In the genomic region with DNA sequence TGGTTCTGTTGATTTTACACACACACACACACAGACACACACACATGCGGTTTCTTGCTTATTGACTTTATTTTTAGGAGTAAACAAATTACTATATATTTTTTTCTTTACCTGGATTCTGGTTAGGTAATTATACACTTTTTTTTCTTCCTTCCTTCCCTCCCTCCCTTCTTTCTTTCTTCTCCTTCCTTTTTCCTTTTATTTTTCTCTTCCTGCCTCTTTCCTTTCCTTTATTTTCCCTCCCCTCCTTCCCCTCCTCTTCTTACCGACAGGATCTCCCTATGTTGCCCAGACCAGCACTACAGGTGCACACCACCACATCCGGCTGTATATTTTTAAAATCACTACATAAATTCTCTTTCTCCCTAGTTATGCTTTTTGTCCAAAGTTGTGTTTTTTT, we compare ENCODE assay signal across 33 cellular contexts. TPM values are rescaled to one million over a fixed set of nuclear protein-coding genes. Genes with fewer than 3 reads are reported as not detected.
"Had no signal": no experiment of that assay in that cellular context is flagged by ENCODE, and none has a peak within 500 bp of the region (broad histone marks: within the 10 kb centered on the region; RNA-seq: fewer than 3 reads in every experiment).

No MANE protein-coding gene starts in this region.

- H3K9me3 Mint-ChIP-seq: dendritic cell treated with granulocyte-macrophage colony-stimulating factor and Interleukin-4, amounts not matched to agents 40 ng/mL and 50 ng/mL, for 4 days; natural killer cell; stimulated activated naive CD8-positive, alpha-beta T cell treated with anti-CD3 and anti-CD28 coated beads, Interleukin-15, amount 100 ng/mL, for 72 hours had no signal

- ATAC-seq: foreskin keratinocyte; gastroesophageal sphincter; heart left ventricle; left cardiac atrium; lower lobe of right lung; natural killer cell; stimulated activated naive CD8-positive, alpha-beta T cell treated with anti-CD3 and anti-CD28 coated beads, Interleukin-15, amount 100 ng/mL, for 72 hours had no signal

- H3K36me3 ChIP-seq: colonic mucosa, esophagus muscularis mucosa, gastroesophageal sphincter, heart left ventricle, left ventricle myocardium inferior, lower lobe of right lung, pancreas, suprapubic skin, vagina had no signal

- H3K27me3 ChIP-seq: colonic mucosa, esophagus muscularis mucosa, foreskin keratinocyte, heart left ventricle, pancreas, suprapubic skin, vagina had no signal

- H3K27ac Mint-ChIP-seq: dendritic cell treated with granulocyte-macrophage colony-stimulating factor and Interleukin-4, amounts not matched to agents 40 ng/mL and 50 ng/mL, for 4 days; natural killer cell; stimulated activated naive CD8-positive, alpha-beta T cell treated with anti-CD3 and anti-CD28 coated beads, Interleukin-15, amount 100 ng/mL, for 72 hours had no signal

- H3K36me3 Mint-ChIP-seq: natural killer cell had no signal

- DNase-seq: colonic mucosa; effector memory CD4-positive, alpha-beta T cell; foreskin keratinocyte; heart left ventricle; hippocampal formation; left cardiac atrium; left ventricle myocardium inferior; lower lobe of right lung; natural killer cell; occipital lobe; pancreas; stimulated activated CD4-positive, alpha-beta T cell treated with anti-CD3 and anti-CD28 coated beads, Interleukin-12 subunit alpha, Interleukin-12 subunit beta, amount 100 ng/mL, for 4 hours; stimulated activated CD4-positive, alpha-beta T cell treated with anti-CD3 and anti-CD28 coated beads, Interleukin-1b, Interleukin-23, amount 100 ng/mL, for 48 hours; stimulated activated CD4-positive, alpha-beta T cell treated with anti-CD3 and anti-CD28 coated beads, Interleukin-4, amount 100 ng/mL, for 1 hour; stimulated activated CD8-positive, alpha-beta memory T cell treated with anti-CD3 and anti-CD28 coated beads, Interleukin-4, amount 100 ng/mL, for 48 hours; stimulated activated naive CD4-positive, alpha-beta T cell; stimulated activated naive CD8-positive, alpha-beta T cell treated with anti-CD3 and anti-CD28 coated beads, Interleukin-15, amount 100 ng/mL, for 72 hours; trophoblast cell had no signal

- H3K4me3 Mint-ChIP-seq: dendritic cell treated with granulocyte-macrophage colony-stimulating factor and Interleukin-4, amounts not matched to agents 40 ng/mL and 50 ng/mL, for 4 days; natural killer cell; stimulated activated naive CD8-positive, alpha-beta T cell treated with anti-CD3 and anti-CD28 coated beads, Interleukin-15, amount 100 ng/mL, for 72 hours had no signal

- H3K27ac ChIP-seq: esophagus muscularis mucosa, foreskin keratinocyte, gastroesophageal sphincter, heart left ventricle, left ventricle myocardium inferior, lower lobe of right lung, pancreas, suprapubic skin, vagina had no signal

- H3K9me3 ChIP-seq: colonic mucosa, esophagus muscularis mucosa, gastroesophageal sphincter, heart left ventricle, left ventricle myocardium inferior, lower lobe of right lung, pancreas, suprapubic skin, vagina had no signal

- H3K27me3 Mint-ChIP-seq: dendritic cell treated with granulocyte-macrophage colony-stimulating factor and Interleukin-4, amounts not matched to agents 40 ng/mL and 50 ng/mL, for 4 days; stimulated activated naive CD8-positive, alpha-beta T cell treated with anti-CD3 and anti-CD28 coated beads, Interleukin-15, amount 100 ng/mL, for 72 hours had no signal

- H3K4me1 ChIP-seq: colonic mucosa, foreskin keratinocyte, gastroesophageal sphincter, left ventricle myocardium inferior, lower lobe of right lung, pancreas, suprapubic skin, vagina had no signal

- H3K4me3 ChIP-seq: gastroesophageal sphincter, heart left ventricle, left ventricle myocardium inferior, pancreas, smooth muscle cell, suprapubic skin, vagina had no signal

- H3K4me2 ChIP-seq: smooth muscle cell had no signal

RNA-seq across cellular contexts. Expression of a gene that starts 3.1 kb away (rescaled TPM):
- total RNA-seq: colonic mucosa, endothelial cell of umbilical vein, epithelial cell of proximal tubule, esophagus muscularis mucosa, fibroblast of lung, foreskin keratinocyte, gastroesophageal sphincter, heart left ventricle, kidney epithelial cell, left cardiac atrium, left ventricle myocardium inferior, lower lobe of right lung, mesenteric fat pad, natural killer cell, occipital lobe, pancreas, posterior vena cava, sciatic nerve, smooth muscle cell, suprapubic skin, ureter, vagina had no signal
- polyA plus RNA-seq: endothelial cell of umbilical vein, fibroblast of lung, foreskin keratinocyte, heart left ventricle, neural cell, smooth muscle cell had no signal
